Comparison of ENCODE assay signal across 12 cellular contexts in genomic region chr3:135106445-135106844, GRCh38.
A peak's percentile ranks its signal among the peaks of the same experiment; 100 is the strongest.
DNase-seq lines count a peak whose midpoint lies in the region; ATAC-seq, FAIRE-seq and TF ChIP-seq lines count a peak whose summit lies in the region.
"Had no signal": no experiment of that assay in that cellular context is flagged by ENCODE, and none has a peak within 500 bp of the region (broad histone marks: within the 10 kb centered on the region; RNA-seq: fewer than 3 reads in every experiment).

No MANE protein-coding gene starts in this region.

- ATAC-seq in activated CD8-positive, alpha-beta T cell treated with anti-CD3 and anti-CD28 coated beads, Interleukin-2, amount 10 ng/mL, durations not matched to agents 7 days and 5 days, result no peak
- no peak for ATAC-seq in HG02588 (IDR thresholded peaks at IDR 0.05; ENCODE audit: unreplicated experiment)
- ATAC-seq in HG02678 (IDR thresholded peaks at IDR 0.05; ENCODE audit: unreplicated experiment), result no peak

- H3K4me1 ChIP-seq in mesendoderm (ENCODE audit: control insufficient read depth, low read depth, low read length) (no peaks in the 10 kb centered on the region), esophagus muscularis mucosa (no peaks in the 10 kb centered on the region)
- H3K4me1 ChIP-seq: right atrium auricular region had no signal

- TF ChIP-seq POLR2A in esophagus muscularis mucosa (IDR thresholded peaks at IDR 0.05; ENCODE audit: low read depth), result no peak

- H3K4me3 ChIP-seq in mesendoderm (ENCODE audit: low read length), result no peak overlapping the region
- H3K4me3 ChIP-seq in esophagus muscularis mucosa, result no peak overlapping the region
- H3K4me3 ChIP-seq: right atrium auricular region had no signal

- no peaks in the 10 kb centered on the region for H3K79me1 ChIP-seq in mesendoderm (ENCODE audit: low read length)

- no peak overlapping the region for H3K4me3 Mint-ChIP-seq in activated CD8-positive, alpha-beta T cell treated with anti-CD3 and anti-CD28 coated beads, Interleukin-2, amount 10 ng/mL, durations not matched to agents 7 days and 5 days

- WGBS in mesendoderm (ENCODE audit: extremely low coverage, insufficient coverage, low lambda C conversion rate), result no CpG with 5 or more reads among the region's 8 CpGs
- WGBS in esophagus muscularis mucosa, result 75% methylated on average over 8 of the region's 8 CpGs

- no peak overlapping the region for H2BK5ac ChIP-seq in mesendoderm (ENCODE audit: low read length)

- H3K27ac ChIP-seq in mesendoderm (ENCODE audit: low read depth, low read length), result no peak overlapping the region
- no peak overlapping the region for H3K27ac ChIP-seq in esophagus muscularis mucosa (replicated peaks in 1 of 4)
- H3K27ac ChIP-seq: right atrium auricular region had no signal

- no peaks in the 10 kb centered on the region for H3K9me3 Mint-ChIP-seq in activated CD8-positive, alpha-beta T cell treated with anti-CD3 and anti-CD28 coated beads, Interleukin-2, amount 10 ng/mL, durations not matched to agents 7 days and 5 days (ENCODE audit: insufficient read depth)

- no peak overlapping the region for H3K23ac ChIP-seq in mesendoderm (ENCODE audit: low read length)

- H3K27me3 ChIP-seq in mesendoderm (ENCODE audit: insufficient read depth, low read length, poor library complexity) (no peaks in the 10 kb centered on the region), esophagus muscularis mucosa (no peaks in the 10 kb centered on the region)
- H3K27me3 ChIP-seq: right atrium auricular region had no signal

- no peak for FAIRE-seq in frontal cortex (lab: Jason Lieb, UNC)

- no peak overlapping the region for H3K4ac ChIP-seq in mesendoderm (ENCODE audit: low read depth, low read length)

- no peak for TF ChIP-seq EP300 in esophagus muscularis mucosa (IDR thresholded peaks at IDR 0.05)

- H3K79me2 ChIP-seq in mesendoderm (ENCODE audit: control insufficient read depth, insufficient read depth, low read length), result no peaks in the 10 kb centered on the region

- peak; percentile 15 for DNase-seq in GM04504 (ENCODE audit: low read depth)
- peak; percentile 18 for DNase-seq in KBM-7
- DNase-seq in activated CD8-positive, alpha-beta T cell treated with anti-CD3 and anti-CD28 coated beads, Interleukin-2, amount 10 ng/mL, durations not matched to agents 7 days and 5 days, result peak; percentile 28
- peak; percentile 77 for DNase-seq in mesendoderm
- no peak for DNase-seq in esophagus muscularis mucosa (ENCODE audit: extremely low spot score)
- DNase-seq in frontal cortex (ENCODE audit: low spot score in 2 of 2), result no peak
- DNase-seq: head of caudate nucleus, SHP77 treated with DMSO at 0.1 percent for 48 hours, substantia nigra had no signal

- H3K9ac ChIP-seq in mesendoderm (ENCODE audit: low read length), result no peak overlapping the region

- in situ Hi-C loops in KBM-7 (cut with MboI; ENCODE audit: low pct_unique_long_range_greater_than_20kb, low sequenced_read_pairs), result no loop called here

- no peak overlapping the region for H3K56ac ChIP-seq in mesendoderm (ENCODE audit: low read length)

- H2BK15ac ChIP-seq in mesendoderm (replicated peaks; ENCODE audit: low read depth), result no peak overlapping the region

- no peaks in the 10 kb centered on the region for H3K27me3 Mint-ChIP-seq in activated CD8-positive, alpha-beta T cell treated with anti-CD3 and anti-CD28 coated beads, Interleukin-2, amount 10 ng/mL, durations not matched to agents 7 days and 5 days (ENCODE audit: low read depth)

- no peak for TF ChIP-seq CTCF in esophagus muscularis mucosa (IDR thresholded peaks at IDR 0.05)

- H2AK5ac ChIP-seq in mesendoderm (ENCODE audit: low read length), result no peak overlapping the region

- no peaks in the 10 kb centered on the region for H3K9me3 ChIP-seq in esophagus muscularis mucosa
- H3K9me3 ChIP-seq: right atrium auricular region had no signal

- no peak overlapping the region for H2BK120ac ChIP-seq in mesendoderm (ENCODE audit: low read depth, low read length)

- no peak overlapping the region for H3K4me2 ChIP-seq in mesendoderm (ENCODE audit: low read length)

- POLR2A ChIA-PET in activated CD8-positive, alpha-beta T cell treated with anti-CD3 and anti-CD28 coated beads, Interleukin-2, amount 10 ng/mL, durations not matched to agents 7 days and 5 days (lab: Charles Lee), result no interaction called here

- no peak overlapping the region for H4K8ac ChIP-seq in mesendoderm (ENCODE audit: low read depth, low read length)

- CTCF ChIA-PET in activated CD8-positive, alpha-beta T cell treated with anti-CD3 and anti-CD28 coated beads, Interleukin-2, amount 10 ng/mL, durations not matched to agents 7 days and 5 days (lab: Charles Lee), result no interaction called here

- no peak overlapping the region for H3K18ac ChIP-seq in mesendoderm (ENCODE audit: low read length)

- no peaks in the 10 kb centered on the region for H3K36me3 Mint-ChIP-seq in activated CD8-positive, alpha-beta T cell treated with anti-CD3 and anti-CD28 coated beads, Interleukin-2, amount 10 ng/mL, durations not matched to agents 7 days and 5 days (ENCODE audit: low read depth)

- H4K5ac ChIP-seq in mesendoderm (ENCODE audit: low read length), result no peak overlapping the region

- H3K27ac Mint-ChIP-seq in activated CD8-positive, alpha-beta T cell treated with anti-CD3 and anti-CD28 coated beads, Interleukin-2, amount 10 ng/mL, durations not matched to agents 7 days and 5 days, result no peak overlapping the region

- no peaks in the 10 kb centered on the region for H3K36me3 ChIP-seq in mesendoderm (ENCODE audit: control insufficient read depth, insufficient read depth, low read length)
- H3K36me3 ChIP-seq in esophagus muscularis mucosa, result peaks cover 0 to 4% (median 0%) of the 10 kb centered on the region in 4 donors
- H3K36me3 ChIP-seq: right atrium auricular region had no signal

- intact Hi-C loops in esophagus muscularis mucosa (cut with DNase I), result no loop called here

- H3K4me1 Mint-ChIP-seq in activated CD8-positive, alpha-beta T cell treated with anti-CD3 and anti-CD28 coated beads, Interleukin-2, amount 10 ng/mL, durations not matched to agents 7 days and 5 days (ENCODE audit: low read depth), result no peaks in the 10 kb centered on the region

Comparison
In these comparisons a context has a peak if more than half of its experiments do, and no peak if none do; other contexts are left out.
1. DNase-seq: peak in GM04504 (single experiment), KBM-7 (single experiment), activated CD8-positive, alpha-beta T cell treated with anti-CD3 and anti-CD28 coated beads, Interleukin-2, amount 10 ng/mL, durations not matched to agents 7 days and 5 days (single experiment) and mesendoderm (single experiment); none in esophagus muscularis mucosa (single experiment) and frontal cortex (0 of 2).